Comparison of ENCODE assay signal across 10 cellular contexts in the genomic region with DNA sequence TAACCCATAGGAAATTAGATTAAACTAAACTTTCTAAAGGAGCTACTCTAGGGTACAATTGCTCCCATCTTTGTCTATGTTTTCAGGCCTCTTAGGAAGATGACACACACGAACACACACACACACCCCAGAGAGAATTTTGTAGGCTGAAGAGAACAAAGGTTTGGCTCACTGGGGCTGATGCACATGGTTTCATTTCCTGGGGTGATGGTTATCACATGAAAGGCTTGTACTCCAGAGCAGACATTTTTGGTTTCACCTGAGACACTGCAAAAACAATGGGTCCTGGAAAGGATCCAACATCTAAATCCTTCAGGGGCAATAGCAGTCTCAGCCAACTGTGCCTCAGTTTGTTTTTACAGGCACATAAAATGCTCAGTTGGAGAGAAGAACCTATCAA.
DNase-seq lines count a peak whose midpoint lies in the region; ATAC-seq lines count a peak whose summit lies in the region.
"Had no signal": no experiment of that assay in that cellular context is flagged by ENCODE, and none has a peak within 500 bp of the region (broad histone marks: within the 10 kb centered on the region; RNA-seq: fewer than 3 reads in every experiment).

No MANE protein-coding gene starts in this region.

- peak overlapping the region; percentile 85 to 95 for H3K27ac Mint-ChIP-seq in T-cell
- peak overlapping the region; percentile 89 for H3K27ac Mint-ChIP-seq in central memory CD8-positive, alpha-beta T cell (ENCODE audit: low read depth)

- ATAC-seq in T-cell (replicated peaks in 1 of 4), result peak; percentile 99 to 100 (median 100)
- peak; percentile 97 for ATAC-seq in central memory CD8-positive, alpha-beta T cell (replicated peaks; ENCODE audit: extremely low read depth, poor library complexity, severe bottlenecking)
- ATAC-seq in stimulated activated naive CD8-positive, alpha-beta T cell treated with anti-CD3 and anti-CD28 coated beads, Interleukin-15, Interleukin-2, amounts not matched to agents 100 U/mL and 50 U/mL, for 24 hours, result peak; percentile 95
- ATAC-seq in HG03159 (IDR thresholded peaks at IDR 0.05; ENCODE audit: unreplicated experiment), result no peak
- ATAC-seq: A549, Panc1 had no signal

- peaks cover 36% of the 10 kb centered on the region for H3K36me3 Mint-ChIP-seq in T-cell
- H3K36me3 Mint-ChIP-seq in central memory CD8-positive, alpha-beta T cell (ENCODE audit: insufficient read depth), result peaks cover 20% of the 10 kb centered on the region

- DNase-seq in NCI-H2107 treated with DMSO at 0.1 percent for 48 hours (lab: John Stamatoyannopoulos, UW; ENCODE audit: unreplicated experiment) (peak; percentile 66), NCI-H2107 (lab: John Stamatoyannopoulos, UW) (no peak), T-cell (peak in 33 of 34 experiments; percentile 25 to 77 (median 49)), iPS-NIHi7 (ENCODE audit: extremely low spot score) (no peak), NCI-H526 treated with DMSO at 0.1 percent for 48 hours (lab: John Stamatoyannopoulos, UW) (no peak)
- no peak for DNase-seq in central memory CD8-positive, alpha-beta T cell (ENCODE audit: low spot score in 2 of 2)
- DNase-seq in stimulated activated naive CD8-positive, alpha-beta T cell treated with anti-CD3 and anti-CD28 coated beads, Interleukin-15, Interleukin-2, amounts not matched to agents 100 U/mL and 50 U/mL, for 24 hours, result peak; percentile 48

- H3K4me1 Mint-ChIP-seq in T-cell, result peaks cover 63 to 70% (median 66%) of the 10 kb centered on the region in 3 donors
- H3K4me1 Mint-ChIP-seq in central memory CD8-positive, alpha-beta T cell, result peaks cover 55% of the 10 kb centered on the region

- no peaks in the 10 kb centered on the region for H3K27me3 Mint-ChIP-seq in T-cell
- no peaks in the 10 kb centered on the region for H3K27me3 Mint-ChIP-seq in central memory CD8-positive, alpha-beta T cell

- H3K9me3 Mint-ChIP-seq in T-cell, result no peaks in the 10 kb centered on the region
- no peaks in the 10 kb centered on the region for H3K9me3 Mint-ChIP-seq in central memory CD8-positive, alpha-beta T cell

- POLR2A ChIA-PET in T-cell (lab: Charles Lee), result no interaction called here

- peak overlapping the region; percentile 22 to 69 (median 31) for H3K4me3 Mint-ChIP-seq in T-cell
- H3K4me3 Mint-ChIP-seq in central memory CD8-positive, alpha-beta T cell, result peak overlapping the region; percentile 60

- CTCF ChIA-PET in T-cell (lab: Charles Lee), result interaction anchor here (0.6 to 1.4 kb wide), 4 partner anchors 14 to 182 kb away, joined by 3 to 8 read pairs (median 3); no protein-coding TSS in a partner anchor

Comparison
In these comparisons a context has a peak if more than half of its experiments do, and no peak if none do; other contexts are left out.
1. DNase-seq: peak in NCI-H2107 treated with DMSO at 0.1 percent for 48 hours (single experiment), T-cell (33 of 34) and stimulated activated naive CD8-positive, alpha-beta T cell treated with anti-CD3 and anti-CD28 coated beads, Interleukin-15, Interleukin-2, amounts not matched to agents 100 U/mL and 50 U/mL, for 24 hours (single experiment); none in NCI-H2107 (single experiment), central memory CD8-positive, alpha-beta T cell (0 of 2), iPS-NIHi7 (single experiment) and NCI-H526 treated with DMSO at 0.1 percent for 48 hours (single experiment).